8 cellular contexts compared by ENCODE assay signal in genomic region chr12:65824314-65824563, GRCh38. TPM values are rescaled to one million over a fixed set of nuclear protein-coding genes. Genes with fewer than 3 reads are reported as not detected.
DNase-seq lines count a peak whose midpoint lies in the region; ATAC-seq and TF ChIP-seq lines count a peak whose summit lies in the region.

TSS of gene HMGA2 (plus strand) at chr12:65824483. CDS start at chr12:65825271, 788 bp downstream.

- H3K9ac ChIP-seq in HCT116 (ENCODE audit: low read length): peak within 1 kb of the TSS; percentile 98

- no peaks in the 10 kb centered on the region for H3K27me3 ChIP-seq in HCT116 (ENCODE audit: insufficient read depth, low read length)
- peaks cover 89% of the 10 kb centered on the region for H3K27me3 ChIP-seq in left ventricle myocardium inferior (ENCODE audit: low read depth)
- H3K27me3 ChIP-seq in sigmoid colon: peaks cover 43 to 100% (median 64%) of the 10 kb centered on the region in 3 donors

- intact Hi-C loops in HCT116 (cut with micrococcal nuclease) (loop anchor here (1.0 to 5.0 kb wide), 6 partner anchors 167 to 517 kb away; no protein-coding TSS in a partner anchor), left ventricle myocardium inferior (cut with micrococcal nuclease) (no loop called here), sigmoid colon (cut with DNase I) (loop anchor here (5.0 kb wide), 1 partner anchor 58 kb away; no protein-coding TSS in a partner anchor)

- H3K79me2 ChIP-seq in HCT116 (ENCODE audit: insufficient read depth, low read length): peaks cover 82% of the 10 kb centered on the region

- DNase-seq in HCT116 (ENCODE audit: low read depth, low spot score) (peak; percentile 78), left ventricle myocardium inferior (no peak), sigmoid colon (peak; percentile 64), SW480 (ENCODE audit: low spot score) (no peak), NCI-H1092 (lab: John Stamatoyannopoulos, UW) (no peak)
- no peak for DNase-seq in activated CD4-positive, alpha-beta memory T cell treated with anti-CD3 and anti-CD28 coated beads, Interleukin-2, amount 10 ng/mL, durations not matched to agents 7 days and 5 days
- DNase-seq in activated CD4-positive, alpha-beta T cell treated with anti-CD3 and anti-CD28 coated beads, Interleukin-2, amount 50 U/mL, for 1 hour: no peak

- peak within 1 kb of the TSS; percentile 34 for H3K4me3 Mint-ChIP-seq in activated CD4-positive, alpha-beta memory T cell treated with anti-CD3 and anti-CD28 coated beads, Interleukin-2, amount 10 ng/mL, durations not matched to agents 7 days and 5 days

- peaks cover 9 to 32% of the 10 kb centered on the region in 2 experiments for H3K36me3 ChIP-seq in HCT116 (ENCODE audit: control insufficient read depth in 1 of 2, insufficient read depth in 2 of 2, low read length in 2 of 2)
- no peaks in the 10 kb centered on the region for H3K36me3 ChIP-seq in left ventricle myocardium inferior
- no peaks in the 10 kb centered on the region for H3K36me3 ChIP-seq in sigmoid colon

- no peak within 1 kb of the TSS for H3K27ac Mint-ChIP-seq in activated CD4-positive, alpha-beta memory T cell treated with anti-CD3 and anti-CD28 coated beads, Interleukin-2, amount 10 ng/mL, durations not matched to agents 7 days and 5 days

- TF ChIP-seq POLR2A in HCT116 (IDR thresholded peaks at IDR 0.05; ENCODE audit: borderline replicate concordance, extremely low read depth, insufficient read depth, insufficient read length) (no peak), sigmoid colon (IDR thresholded peaks at IDR 0.05) (no peak)

- H3K27ac ChIP-seq in HCT116 (ENCODE audit: low read depth, low read length) (peak within 1 kb of the TSS; percentile 100), left ventricle myocardium inferior (replicated peaks) (no peak within 1 kb of the TSS), sigmoid colon (no peak within 1 kb of the TSS)

- no peak for TF ChIP-seq EP300 in sigmoid colon (IDR thresholded peaks at IDR 0.05)

- H3K27me3 Mint-ChIP-seq in activated CD4-positive, alpha-beta memory T cell treated with anti-CD3 and anti-CD28 coated beads, Interleukin-2, amount 10 ng/mL, durations not matched to agents 7 days and 5 days: peaks cover 66% of the 10 kb centered on the region

- BruUV-seq in HCT116 (replicated peaks; lab: Mats Ljungman, UMichigan): no TSS peak

- H3K4me2 ChIP-seq in HCT116 (ENCODE audit: low read length): peak within 1 kb of the TSS; percentile 90

- no peak for ATAC-seq in HCT116
- no peak for ATAC-seq in GM18502 (IDR thresholded peaks at IDR 0.05; ENCODE audit: poor library complexity, unreplicated experiment)

- no peaks in the 10 kb centered on the region for H3K9me2 ChIP-seq in HCT116 (ENCODE audit: insufficient read depth)

- RAD21 ChIA-PET in HCT116 (lab: Charles Lee; ENCODE audit: low non-redundant PET in 1 of 2, low total read pairs in 2 of 2, uncharacterized antibody in 2 of 2, unreplicated experiment in 2 of 2): interaction anchor here in 1 of 2 experiments (0.5 kb wide), 1 partner anchor 42 kb away, joined by 3 read pairs; no protein-coding TSS in a partner anchor

- peaks cover 16% of the 10 kb centered on the region for H3K4me1 Mint-ChIP-seq in activated CD4-positive, alpha-beta memory T cell treated with anti-CD3 and anti-CD28 coated beads, Interleukin-2, amount 10 ng/mL, durations not matched to agents 7 days and 5 days

- TF ChIP-seq CTCF in HCT116 (IDR thresholded peaks at IDR 0.05 in 2 of 3, conservative IDR thresholded peaks at IDR 0.05 in 1 of 3; ENCODE audit: borderline replicate concordance in 1 of 3, insufficient read depth in 1 of 3, low read depth in 2 of 3, low read length in 2 of 3): no peak
- TF ChIP-seq CTCF in left ventricle myocardium inferior (IDR thresholded peaks at IDR 0.05; ENCODE audit: borderline replicate concordance): no peak
- TF ChIP-seq CTCF in sigmoid colon (IDR thresholded peaks at IDR 0.05): no peak

- H3K36me3 Mint-ChIP-seq in activated CD4-positive, alpha-beta memory T cell treated with anti-CD3 and anti-CD28 coated beads, Interleukin-2, amount 10 ng/mL, durations not matched to agents 7 days and 5 days (ENCODE audit: low read depth): no peaks in the 10 kb centered on the region

- H3K4me3 ChIP-seq in HCT116 (replicated peaks in 1 of 2; ENCODE audit: low read depth in 1 of 2, low read length in 2 of 2) (peak within 1 kb of the TSS; percentile 83 to 85), left ventricle myocardium inferior (peak within 1 kb of the TSS; percentile 73), sigmoid colon (peak within 1 kb of the TSS; percentile 20 to 58 (median 46))

- no peaks in the 10 kb centered on the region for H3K9me3 Mint-ChIP-seq in activated CD4-positive, alpha-beta memory T cell treated with anti-CD3 and anti-CD28 coated beads, Interleukin-2, amount 10 ng/mL, durations not matched to agents 7 days and 5 days

- no peaks in the 10 kb centered on the region for H3K9me3 ChIP-seq in HCT116 (ENCODE audit: control insufficient read depth in 1 of 2, insufficient read depth in 1 of 2, low read depth in 1 of 2, low read length in 2 of 2)
- no peaks in the 10 kb centered on the region for H3K9me3 ChIP-seq in left ventricle myocardium inferior (replicated peaks)
- H3K9me3 ChIP-seq in sigmoid colon: no peaks in the 10 kb centered on the region

- TF ChIP-seq RAD21 in HCT116 (IDR thresholded peaks at IDR 0.05; ENCODE audit: low read depth): no peak

- no peak within 1 kb of the TSS for H2AFZ ChIP-seq in HCT116 (ENCODE audit: low read depth, low read length, poor library complexity, severe bottlenecking)

- POLR2A ChIA-PET in HCT116 (lab: Charles Lee): interaction anchor here (0.7 to 3.3 kb wide), 18 partner anchors 49 to 399 kb away, joined by 3 to 17 read pairs (median 5); no protein-coding TSS in a partner anchor
- POLR2A ChIA-PET in activated CD4-positive, alpha-beta memory T cell treated with anti-CD3 and anti-CD28 coated beads, Interleukin-2, amount 10 ng/mL, durations not matched to agents 7 days and 5 days (lab: Charles Lee): no interaction called here

- H4K20me1 ChIP-seq in HCT116 (ENCODE audit: insufficient read depth): no peaks in the 10 kb centered on the region

- CTCF ChIA-PET in HCT116 (lab: Charles Lee): interaction anchor here (0.7 kb wide), 2 partner anchors 153 to 394 kb away, joined by 4 to 8 read pairs; no protein-coding TSS in a partner anchor
- CTCF ChIA-PET in activated CD4-positive, alpha-beta memory T cell treated with anti-CD3 and anti-CD28 coated beads, Interleukin-2, amount 10 ng/mL, durations not matched to agents 7 days and 5 days (lab: Charles Lee): no interaction called here

- 0 to 1% methylated on average over 14 of the region's 14 CpGs for WGBS in sigmoid colon, 2 donors

- peaks cover 53 to 81% of the 10 kb centered on the region in 2 experiments for H3K4me1 ChIP-seq in HCT116 (ENCODE audit: control insufficient read depth in 1 of 2, insufficient read depth in 2 of 2, low read length in 2 of 2)
- peaks cover 38% of the 10 kb centered on the region for H3K4me1 ChIP-seq in left ventricle myocardium inferior
- peaks cover 0 to 37% (median 36%) of the 10 kb centered on the region in 4 donors for H3K4me1 ChIP-seq in sigmoid colon

TF ChIP-seq in HCT116, 20 proteins besides CTCF, POLR2A, EP300 and RAD21:
- TF ChIP-seq SIN3A (IDR thresholded peaks at IDR 0.05; ENCODE audit: low read depth) (no peak), EZH2phosphoT487 (IDR thresholded peaks at IDR 0.05; ENCODE audit: borderline replicate concordance) (no peak), POLR2AphosphoS5 (IDR thresholded peaks at IDR 0.05; ENCODE audit: low read depth, low read length) (peak; percentile 59)
TF ChIP-seq in HCT116: peak in this region for 1.

RNA-seq across cellular contexts. Expression of gene HMGA2, which starts in this region (rescaled TPM):
- total RNA-seq in HCT116 (2021; ENCODE audit: unreplicated experiment): 215 TPM
- 53.9 and 72.1 TPM in 2 replicates for polyA plus RNA-seq in HCT116 (2012)
- not detected for total RNA-seq in activated CD4-positive, alpha-beta memory T cell treated with anti-CD3 and anti-CD28 coated beads, Interleukin-2, amount 10 ng/mL, durations not matched to agents 7 days and 5 days
- not detected for total RNA-seq in left ventricle myocardium inferior
- under 1 TPM in 3 of 4 donors, not detected in 1; under 0.01 to 0.54 (median 0.36) TPM for total RNA-seq in sigmoid colon
- polyA plus RNA-seq in sigmoid colon: 1 to 10 TPM; 1.6 to 1.8 (median 1.6) TPM

Comparison
In these comparisons a context has a peak if more than half of its experiments do, and no peak if none do; other contexts are left out.
1. RNA of gene HMGA2 (total RNA-seq): 215 TPM in HCT116 (single experiment); under 0.01 to 0.54 TPM in sigmoid colon, not detected in activated CD4-positive, alpha-beta memory T cell treated with anti-CD3 and anti-CD28 coated beads, Interleukin-2, amount 10 ng/mL, durations not matched to agents 7 days and 5 days and not detected in left ventricle myocardium inferior (single experiment); every median in the first group is over 100 times any median in the second.
2. DNase-seq: peak in HCT116 (single experiment) and sigmoid colon (single experiment); none in activated CD4-positive, alpha-beta memory T cell treated with anti-CD3 and anti-CD28 coated beads, Interleukin-2, amount 10 ng/mL, durations not matched to agents 7 days and 5 days (single experiment), left ventricle myocardium inferior (single experiment), activated CD4-positive, alpha-beta T cell treated with anti-CD3 and anti-CD28 coated beads, Interleukin-2, amount 50 U/mL, for 1 hour (single experiment), SW480 (single experiment) and NCI-H1092 (single experiment).
3. Peak in every context shown above with its lines, with median percentiles within 50 percentile points of each other: H3K4me3 ChIP-seq.